22 cellular contexts compared by ENCODE assay signal in genomic region chr4:102037566-102037965, GRCh38.
DNase-seq lines count a peak whose midpoint lies in the region; ATAC-seq, FAIRE-seq and TF ChIP-seq lines count a peak whose summit lies in the region.
"Had no signal": no experiment of that assay in that cellular context is flagged by ENCODE, and none has a peak within 500 bp of the region (broad histone marks: within the 10 kb centered on the region; RNA-seq: fewer than 3 reads in every experiment).

No MANE protein-coding gene starts in this region.

- POLR2A ChIA-PET in GM12878 (lab: Charles Lee) (no interaction called here), GM10248 (lab: Yijun Ruan, JAX) (no interaction called here)

- H3K4me3 Mint-ChIP-seq in naive B cell = no peak overlapping the region
- no peak overlapping the region for H3K4me3 Mint-ChIP-seq in activated T-helper 1 cell treated with anti-CD3 and anti-CD28 coated beads, Interleukin-12 subunit alpha, Interleukin-12 subunit beta, Interleukin-2, Interleukin-4 antibody, amounts not matched to agents 30 ng/mL and 10 ng/mL and 1 ng/mL, durations not matched to agents 14 hours and 24 hours and 36 hours
- H3K4me3 Mint-ChIP-seq: activated naive CD8-positive, alpha-beta T cell treated with anti-CD3 and anti-CD28 coated beads for 36 hours had no signal

- RAD21 ChIA-PET in GM12878 (lab: Charles Lee; ENCODE audit: unreplicated experiment) = no interaction called here

- peak overlapping the region in 5 of 6 donors; percentile 1 to 82 (median 42) for H3K27ac Mint-ChIP-seq in naive B cell
- no peak overlapping the region for H3K27ac Mint-ChIP-seq in activated T-helper 1 cell treated with anti-CD3 and anti-CD28 coated beads, Interleukin-12 subunit alpha, Interleukin-12 subunit beta, Interleukin-2, Interleukin-4 antibody, amounts not matched to agents 30 ng/mL and 10 ng/mL and 1 ng/mL, durations not matched to agents 14 hours and 24 hours and 36 hours
- H3K27ac Mint-ChIP-seq: activated naive CD8-positive, alpha-beta T cell treated with anti-CD3 and anti-CD28 coated beads for 36 hours had no signal

- TF ChIP-seq POLR2A in GM12878 (IDR thresholded peaks at IDR 0.05; ENCODE audit: low read depth, low read length) = no peak

- H3K27me3 ChIP-seq in GM12878 (replicated peaks in 1 of 2; ENCODE audit: control insufficient read depth in 2 of 2, insufficient read depth in 2 of 2, low read length in 1 of 2) = no peaks in the 10 kb centered on the region
- H3K27me3 ChIP-seq: BLaER1 treated with 17β-estradiol and CSF1 and Interleukin-3, amounts not matched to agents 10 nM and 100 nM; brain microvascular endothelial cell; Peyer's patch had no signal

- WGBS in GM12878 (ENCODE audit: insufficient coverage, insufficient replicate concordance, low lambda C conversion rate, missing lambda C conversion rate) = 0% methylated on average over 2 of the region's 2 CpGs

- intact Hi-C loops in GM12878 (cut with micrococcal nuclease; ENCODE audit: unreplicated experiment) = no loop called here
- intact Hi-C loops in activated T-helper 1 cell treated with anti-CD3 and anti-CD28 coated beads, Interleukin-12 subunit alpha, Interleukin-12 subunit beta, Interleukin-2, Interleukin-4 antibody, amounts not matched to agents 30 ng/mL and 10 ng/mL and 1 ng/mL, durations not matched to agents 14 hours and 24 hours and 36 hours (cut with micrococcal nuclease) = no loop called here

- SMC1A ChIA-PET in GM12878 (lab: Charles Lee; ENCODE audit: uncharacterized antibody, unreplicated experiment) = interaction anchor here (1.0 kb wide), 1 partner anchor 8 kb away, joined by 3 read pairs; no protein-coding TSS in a partner anchor

- CTCF ChIA-PET in GM12878 (lab: Yijun Ruan, JAX) = no interaction called here
- CTCF ChIA-PET in GM10248 (lab: Yijun Ruan, JAX) = interaction anchor here (1.5 kb wide), 1 partner anchor 11 kb away, joined by 4 read pairs; no protein-coding TSS in a partner anchor

- no TSS peak for BruUV-seq in GM12878 (replicated peaks; lab: Mats Ljungman, UMichigan)

- no peaks in the 10 kb centered on the region for H3K4me1 ChIP-seq in GM12878 (ENCODE audit: control insufficient read depth, insufficient read depth, low read length)
- H3K4me1 ChIP-seq: BLaER1 treated with 17β-estradiol and CSF1 and Interleukin-3, amounts not matched to agents 10 nM and 100 nM; Peyer's patch had no signal

- no peak overlapping the region for H3K9ac ChIP-seq in GM12878 (ENCODE audit: control insufficient read depth, insufficient read depth, low read length)
- H3K9ac ChIP-seq: BLaER1 treated with 17β-estradiol and CSF1 and Interleukin-3, amounts not matched to agents 10 nM and 100 nM had no signal

- no peak overlapping the region for H3K4me3 ChIP-seq in GM12878
- H3K4me3 ChIP-seq: BLaER1 treated with 17β-estradiol and CSF1 and Interleukin-3, amounts not matched to agents 10 nM and 100 nM; Peyer's patch had no signal

- H3K36me3 ChIP-seq in GM12878 (ENCODE audit: control insufficient read depth in 2 of 2, insufficient read depth in 2 of 2, low read length in 1 of 2) = no peaks in the 10 kb centered on the region
- H3K36me3 ChIP-seq: BLaER1 treated with 17β-estradiol and CSF1 and Interleukin-3, amounts not matched to agents 10 nM and 100 nM; brain microvascular endothelial cell; Peyer's patch had no signal

- no peak for TF ChIP-seq RAD21 in GM12878 (IDR thresholded peaks at IDR 0.05; ENCODE audit: insufficient read depth, low read depth, low read length)

- H3K4me2 ChIP-seq in GM12878 (ENCODE audit: control insufficient read depth, insufficient read depth) = 0 out of 2 replicates have a peak overlapping the region, but pooled peaks have one; percentile 7
- H3K4me2 ChIP-seq: BLaER1 treated with 17β-estradiol and CSF1 and Interleukin-3, amounts not matched to agents 10 nM and 100 nM had no signal

- peaks cover 15 to 37% of the 10 kb centered on the region in 2 donors for H3K36me3 Mint-ChIP-seq in naive B cell
- H3K36me3 Mint-ChIP-seq in activated T-helper 1 cell treated with anti-CD3 and anti-CD28 coated beads, Interleukin-12 subunit alpha, Interleukin-12 subunit beta, Interleukin-2, Interleukin-4 antibody, amounts not matched to agents 30 ng/mL and 10 ng/mL and 1 ng/mL, durations not matched to agents 14 hours and 24 hours and 36 hours (ENCODE audit: low read depth) = no peaks in the 10 kb centered on the region
- H3K36me3 Mint-ChIP-seq: activated naive CD8-positive, alpha-beta T cell treated with anti-CD3 and anti-CD28 coated beads for 36 hours had no signal

- no peaks in the 10 kb centered on the region for H4K20me1 ChIP-seq in GM12878 (ENCODE audit: control insufficient read depth, insufficient read depth)
- H4K20me1 ChIP-seq: BLaER1 treated with 17β-estradiol and CSF1 and Interleukin-3, amounts not matched to agents 10 nM and 100 nM had no signal

- peaks cover 16 to 24% (median 20%) of the 10 kb centered on the region in 3 donors for H3K4me1 Mint-ChIP-seq in naive B cell
- H3K4me1 Mint-ChIP-seq in activated T-helper 1 cell treated with anti-CD3 and anti-CD28 coated beads, Interleukin-12 subunit alpha, Interleukin-12 subunit beta, Interleukin-2, Interleukin-4 antibody, amounts not matched to agents 30 ng/mL and 10 ng/mL and 1 ng/mL, durations not matched to agents 14 hours and 24 hours and 36 hours (ENCODE audit: low read depth) = no peaks in the 10 kb centered on the region

- H3K79me2 ChIP-seq in GM12878 (ENCODE audit: control insufficient read depth, insufficient read depth, low read length) = no peaks in the 10 kb centered on the region

- no peak for FAIRE-seq in GM12878 (lab: Jason Lieb, UNC)
- FAIRE-seq: islet of Langerhans had no signal

- H3K27ac ChIP-seq in GM12878 (ENCODE audit: control insufficient read depth, insufficient read depth) = no peak overlapping the region
- H3K27ac ChIP-seq: 22Rv1; BLaER1 treated with 17β-estradiol and CSF1 and Interleukin-3, amounts not matched to agents 10 nM and 100 nM; brain microvascular endothelial cell; epithelial cell of prostate; Peyer's patch had no signal

- H3K9me3 ChIP-seq in GM12878 (replicated peaks; ENCODE audit: control insufficient read depth, insufficient read depth, low read length) = no peaks in the 10 kb centered on the region
- H3K9me3 ChIP-seq: BLaER1 treated with 17β-estradiol and CSF1 and Interleukin-3, amounts not matched to agents 10 nM and 100 nM; Peyer's patch had no signal

- H2AFZ ChIP-seq in GM12878 (ENCODE audit: control insufficient read depth, low read depth, low read length) = no peak overlapping the region; the same call in 1 of the 2 replicates

- no peaks in the 10 kb centered on the region for H3K9me3 Mint-ChIP-seq in naive B cell
- H3K9me3 Mint-ChIP-seq in activated T-helper 1 cell treated with anti-CD3 and anti-CD28 coated beads, Interleukin-12 subunit alpha, Interleukin-12 subunit beta, Interleukin-2, Interleukin-4 antibody, amounts not matched to agents 30 ng/mL and 10 ng/mL and 1 ng/mL, durations not matched to agents 14 hours and 24 hours and 36 hours = no peaks in the 10 kb centered on the region
- H3K9me3 Mint-ChIP-seq: activated naive CD8-positive, alpha-beta T cell treated with anti-CD3 and anti-CD28 coated beads for 36 hours had no signal

- no peaks in the 10 kb centered on the region for H3K27me3 Mint-ChIP-seq in naive B cell
- H3K27me3 Mint-ChIP-seq in activated T-helper 1 cell treated with anti-CD3 and anti-CD28 coated beads, Interleukin-12 subunit alpha, Interleukin-12 subunit beta, Interleukin-2, Interleukin-4 antibody, amounts not matched to agents 30 ng/mL and 10 ng/mL and 1 ng/mL, durations not matched to agents 14 hours and 24 hours and 36 hours (ENCODE audit: insufficient read depth) = peaks cover 5% of the 10 kb centered on the region
- H3K27me3 Mint-ChIP-seq: activated naive CD8-positive, alpha-beta T cell treated with anti-CD3 and anti-CD28 coated beads for 36 hours had no signal

- ATAC-seq in HG02970 (IDR thresholded peaks at IDR 0.05; ENCODE audit: low FRiP score, unreplicated experiment) (peak; percentile 40), GM12878 (peak; percentile 58), naive B cell (ENCODE audit: low read depth in 2 of 2) (peak; percentile 28 to 30)

- in situ Hi-C loops in GM12878 (cut with MboI) = no loop called here

- DNase-seq in DMS 273 (lab: John Stamatoyannopoulos, UW; ENCODE audit: unreplicated experiment) (peak; percentile 22), DMS 273 treated with DMSO at 0.1 percent for 48 hours (lab: John Stamatoyannopoulos, UW) (no peak), GM12878 (ENCODE audit: low read depth, low spot score) (no peak), naive B cell (no peak), GM10248 (ENCODE audit: extremely low spot score) (no peak)
- DNase-seq in activated T-helper 1 cell treated with anti-CD3 and anti-CD28 coated beads, Interleukin-12 subunit alpha, Interleukin-12 subunit beta, Interleukin-2, Interleukin-4 antibody, amounts not matched to agents 30 ng/mL and 10 ng/mL and 1 ng/mL, durations not matched to agents 14 hours and 24 hours and 36 hours (ENCODE audit: low spot score) = no peak
- no peak for DNase-seq in stimulated activated CD4-positive, alpha-beta T cell treated with anti-CD3 and anti-CD28 coated beads, Interleukin-2, amount 100 ng/mL, for 48 hours
- DNase-seq: activated CD4-positive, alpha-beta T cell treated with anti-CD3 and anti-CD28 coated beads, Interleukin-2, amount 50 U/mL, for 1 hour; activated naive CD8-positive, alpha-beta T cell treated with anti-CD3 and anti-CD28 coated beads for 36 hours; brain microvascular endothelial cell; GOT3; KG1; mesendoderm; NCI-H1092 treated with DMSO at 0.1 percent for 48 hours; Peyer's patch; stimulated activated CD4-positive, alpha-beta T cell treated with anti-CD3 and anti-CD28 coated beads, Interleukin-12 subunit alpha, Interleukin-12 subunit beta, amount 100 ng/mL, for 4 hours; stimulated activated naive CD4-positive, alpha-beta T cell had no signal

- TF ChIP-seq EP300 in GM12878 (IDR thresholded peaks at IDR 0.05; ENCODE audit: borderline replicate concordance in 1 of 2, control insufficient read depth in 1 of 2, low read depth in 2 of 2, low read length in 2 of 2) = no peak

- TF ChIP-seq CTCF in GM12878 (IDR thresholded peaks at IDR 0.05 in 2 of 3, conservative IDR thresholded peaks at IDR 0.05 in 1 of 3; ENCODE audit: control insufficient read depth in 2 of 3, extremely low read depth in 1 of 3, insufficient read depth in 1 of 3, low read depth in 3 of 3, low read length in 3 of 3) (no peak), GM10248 (IDR thresholded peaks at IDR 0.05; ENCODE audit: control extremely low read depth, extremely low read depth, low read depth, missing control alignments) (no peak)

TF ChIP-seq in GM12878, 131 proteins besides CTCF, POLR2A, EP300 and RAD21 (continues in another document):
- TF ChIP-seq CBFB (IDR thresholded peaks at IDR 0.05; ENCODE audit: low read depth) = no peak
- no peak for TF ChIP-seq FOXM1 (IDR thresholded peaks at IDR 0.05; ENCODE audit: low read depth, low read length)
- no peak for TF ChIP-seq SMARCA5 (IDR thresholded peaks at IDR 0.05)
- TF ChIP-seq SRF (IDR thresholded peaks at IDR 0.05; ENCODE audit: low read depth in 2 of 2, low read length in 2 of 2) = no peak
- TF ChIP-seq NR2F1 (conservative IDR thresholded peaks at IDR 0.05) = no peak
- no peak for TF ChIP-seq MEF2A (IDR thresholded peaks at IDR 0.05; ENCODE audit: insufficient read depth, low read depth, low read length)
